1 cellular context compared by ENCODE assay signal in the genomic region with DNA sequence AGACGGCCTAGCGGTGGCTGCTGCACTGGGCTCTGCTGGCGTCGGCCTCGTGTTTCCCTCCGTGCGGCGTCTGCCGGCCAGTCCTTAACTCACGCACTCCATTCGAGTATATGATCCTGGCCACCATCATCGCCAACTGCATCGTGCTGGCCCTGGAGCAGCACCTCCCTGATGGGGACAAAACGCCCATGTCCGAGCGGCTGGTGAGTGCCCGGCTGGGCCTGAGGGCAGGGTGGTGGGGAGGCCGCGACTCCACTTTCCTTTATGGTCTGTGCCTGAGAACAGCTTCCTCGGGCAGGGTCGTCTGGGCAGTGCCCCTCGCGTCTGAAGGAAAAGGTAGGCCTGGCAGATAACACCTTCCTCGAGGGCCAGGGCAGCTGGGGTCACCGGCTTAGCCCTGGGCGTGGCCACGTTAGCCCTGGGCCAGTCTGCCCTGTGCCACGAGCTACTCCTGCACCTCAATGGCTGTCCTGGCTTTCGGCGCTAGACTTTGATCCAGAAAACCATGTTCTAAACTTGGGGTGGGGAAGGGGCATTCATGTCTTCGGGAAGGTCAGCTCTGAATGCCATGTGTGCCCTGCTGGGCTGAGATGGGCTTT.
TF ChIP-seq lines count a peak whose summit lies in the region.

No MANE protein-coding gene starts in this region.

TF ChIP-seq in HepG2, 621 proteins besides CTCF, POLR2A, EP300 and RAD21 (continued from another document):
- peak; percentile 5; the same call in 1 of the 2 replicates for TF ChIP-seq HES4 (CRISPR knock-in tag; IDR thresholded peaks at IDR 0.05; ENCODE audit: borderline replicate concordance)
- TF ChIP-seq, protein P1, sequence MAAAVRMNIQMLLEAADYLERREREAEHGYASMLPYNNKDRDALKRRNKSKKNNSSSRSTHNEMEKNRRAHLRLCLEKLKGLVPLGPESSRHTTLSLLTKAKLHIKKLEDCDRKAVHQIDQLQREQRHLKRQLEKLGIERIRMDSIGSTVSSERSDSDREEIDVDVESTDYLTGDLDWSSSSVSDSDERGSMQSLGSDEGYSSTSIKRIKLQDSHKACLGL (CRISPR knock-in tag; IDR thresholded peaks at IDR 0.05) = no peak
- TF ChIP-seq, protein P2, sequence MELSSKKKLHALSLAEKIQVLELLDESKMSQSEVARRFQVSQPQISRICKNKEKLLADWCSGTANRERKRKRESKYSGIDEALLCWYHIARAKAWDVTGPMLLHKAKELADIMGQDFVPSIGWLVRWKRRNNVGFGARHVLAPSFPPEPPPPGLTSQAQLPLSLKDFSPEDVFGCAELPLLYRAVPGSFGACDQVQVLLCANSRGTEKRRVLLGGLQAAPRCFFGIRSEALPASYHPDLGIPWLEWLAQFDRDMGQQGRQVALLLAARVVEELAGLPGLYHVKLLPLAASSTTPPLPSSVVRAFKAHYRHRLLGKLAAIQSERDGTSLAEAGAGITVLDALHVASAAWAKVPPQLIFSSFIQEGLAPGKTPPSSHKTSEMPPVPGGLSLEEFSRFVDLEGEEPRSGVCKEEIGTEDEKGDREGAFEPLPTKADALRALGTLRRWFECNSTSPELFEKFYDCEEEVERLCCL (CRISPR knock-in tag; IDR thresholded peaks at IDR 0.05; ENCODE audit: borderline replicate concordance) = no peak
